Comparison of ENCODE assay signal across 8 cellular contexts in the genomic region with DNA sequence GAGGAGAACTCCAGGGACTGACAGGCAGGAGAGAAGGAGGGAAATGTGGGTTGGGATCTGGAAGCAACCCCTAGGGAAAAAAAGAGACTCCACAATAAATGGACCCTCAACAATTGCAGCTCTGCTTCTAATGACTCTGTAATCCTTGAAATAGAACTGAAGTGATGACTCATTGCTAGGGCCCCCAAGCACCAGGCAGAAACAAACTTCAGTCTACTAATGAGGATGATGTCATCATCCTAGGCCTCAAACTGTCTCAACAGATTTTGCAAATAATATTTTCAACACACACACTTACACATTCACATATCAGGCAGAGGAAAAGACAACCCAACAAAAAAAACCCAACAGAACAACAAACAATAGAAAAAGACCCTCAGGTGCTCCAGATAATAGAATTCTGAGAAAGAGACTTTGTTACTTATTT.
DNase-seq lines count a peak whose midpoint lies in the region; ATAC-seq and TF ChIP-seq lines count a peak whose summit lies in the region.

No MANE protein-coding gene starts in this region.

- no peak for ATAC-seq in HG02870 (IDR thresholded peaks at IDR 0.05; ENCODE audit: unreplicated experiment)
- ATAC-seq in HG02763 (IDR thresholded peaks at IDR 0.05; ENCODE audit: unreplicated experiment) = no peak
- ATAC-seq in GM19328 (IDR thresholded peaks at IDR 0.05; ENCODE audit: unreplicated experiment) = no peak

- H3K9me3 ChIP-seq in neutrophil = no peaks in the 10 kb centered on the region

- no peaks in the 10 kb centered on the region for H3K27me3 ChIP-seq in neutrophil
- H3K27me3 ChIP-seq in H7 (ENCODE audit: control insufficient read depth, insufficient read depth, low read length) = no peaks in the 10 kb centered on the region

- TF ChIP-seq CTCF in astrocyte of the cerebellum (IDR thresholded peaks at IDR 0.05; ENCODE audit: low read depth, low read length, missing control alignments) = no peak
- TF ChIP-seq CTCF in neutrophil (IDR thresholded peaks at IDR 0.05) = no peak

- peak; percentile 91 for DNase-seq in ELR (ENCODE audit: low read depth)
- peak; percentile 9 for DNase-seq in NAMALWA (ENCODE audit: low spot score)
- peak; percentile 75 for DNase-seq in astrocyte of the cerebellum (ENCODE audit: low read depth)
- DNase-seq in H7 = no peak

- peak overlapping the region; percentile 86 for H3K27ac ChIP-seq in neutrophil

- H3K36me3 ChIP-seq in neutrophil (no peaks in the 10 kb centered on the region), H7 (replicated peaks; ENCODE audit: control insufficient read depth, insufficient read depth, low read length) (no peaks in the 10 kb centered on the region)

- H3K4me1 ChIP-seq in neutrophil (ENCODE audit: control insufficient read depth in 1 of 2, insufficient read depth in 1 of 2, low read depth in 1 of 2, low read length in 1 of 2) = peaks cover 94 to 100% of the 10 kb centered on the region in 2 experiments

- in situ Hi-C loops in astrocyte of the cerebellum (cut with HindIII; ENCODE audit: low sequenced_read_pairs) = no loop called here

- H3K4me3 ChIP-seq in astrocyte of the cerebellum (ENCODE audit: low read depth, low read length) (no peak overlapping the region), neutrophil (ENCODE audit: low read depth in 1 of 2, low read length in 1 of 2) (peak overlapping the region in 1 of 2 experiments; percentile 16), H7 (ENCODE audit: insufficient read depth, low read depth, low read length) (no peak overlapping the region)
